ENCODE assay signal across 10 cellular contexts in the genomic region with DNA sequence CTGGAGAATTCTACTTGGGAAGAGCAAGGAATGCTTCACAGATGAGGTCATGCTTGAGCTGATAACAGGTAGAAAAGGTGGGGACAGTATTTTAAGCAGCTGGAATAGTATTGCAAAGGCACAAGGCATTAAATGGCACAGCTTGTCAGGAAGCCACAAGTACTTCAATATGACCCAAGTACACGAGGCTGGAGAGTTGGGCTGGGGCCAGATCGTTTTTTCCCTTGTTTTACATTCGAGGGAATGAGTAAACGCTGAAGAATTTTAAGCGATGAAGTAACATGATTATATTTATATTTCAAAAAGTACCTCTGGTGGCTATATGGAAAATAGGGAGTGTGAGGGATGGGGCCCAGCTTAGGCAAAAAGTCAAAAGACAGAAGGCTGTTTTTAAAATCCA. TPM values are rescaled to one million over a fixed set of nuclear protein-coding genes. Genes with fewer than 3 reads are reported as not detected.
A peak's percentile ranks its signal among the peaks of the same experiment; 100 is the strongest.
DNase-seq lines count a peak whose midpoint lies in the region; ATAC-seq and TF ChIP-seq lines count a peak whose summit lies in the region.
"Had no signal": no experiment of that assay in that cellular context is flagged by ENCODE, and none has a peak within 500 bp of the region (broad histone marks: within the 10 kb centered on the region; RNA-seq: fewer than 3 reads in every experiment).

No MANE protein-coding gene starts in this region.

- DNase-seq in HK-2 (ENCODE audit: unreplicated experiment): peak; percentile 17
- peak; percentile 24 to 87 for DNase-seq in ascending aorta (ENCODE audit: low spot score in 2 of 2)
- peak; percentile 15 for DNase-seq in iPS-NIHi11 (ENCODE audit: low spot score)
- DNase-seq in NCI-H748 treated with DMSO at 0.1 percent for 48 hours (lab: John Stamatoyannopoulos, UW): no peak
- DNase-seq in SKM-1 (lab: John Stamatoyannopoulos, UW; ENCODE audit: unreplicated experiment): no peak
- DNase-seq in WTC11 (ENCODE audit: low spot score): no peak
- DNase-seq: activated CD8-positive, alpha-beta memory T cell treated with anti-CD3 and anti-CD28 coated beads, Interleukin-2, amount 10 ng/mL, durations not matched to agents 7 days and 5 days; CD4-positive, alpha-beta T cell had no signal

- no peaks in the 10 kb centered on the region for H3K36me3 ChIP-seq in ACC112 (ENCODE audit: insufficient read depth, low read length)
- H3K36me3 ChIP-seq in ascending aorta: no peaks in the 10 kb centered on the region

- no peaks in the 10 kb centered on the region for H3K9me3 Mint-ChIP-seq in WTC11
- H3K9me3 Mint-ChIP-seq: CD4-positive, alpha-beta T cell had no signal

- H3K27me3 ChIP-seq in ACC112 (ENCODE audit: insufficient read depth, low read length) (no peaks in the 10 kb centered on the region), ascending aorta (no peaks in the 10 kb centered on the region)

- peaks cover 28% of the 10 kb centered on the region for H3K4me1 ChIP-seq in ACC112 (ENCODE audit: control insufficient read depth, insufficient read depth, low read length, unreplicated experiment)
- H3K4me1 ChIP-seq in ascending aorta: peaks cover 0 to 14% of the 10 kb centered on the region in 2 donors

- TF ChIP-seq CTCF in ascending aorta (IDR thresholded peaks at IDR 0.05) (no peak), WTC11 (IDR thresholded peaks at IDR 0.05) (no peak)

- ATAC-seq in HG02588 (IDR thresholded peaks at IDR 0.05; ENCODE audit: unreplicated experiment): no peak
- no peak for ATAC-seq in WTC11
- ATAC-seq: activated CD8-positive, alpha-beta memory T cell treated with anti-CD3 and anti-CD28 coated beads, Interleukin-2, amount 10 ng/mL, durations not matched to agents 7 days and 5 days had no signal

- no peaks in the 10 kb centered on the region for H3K27me3 Mint-ChIP-seq in WTC11 (ENCODE audit: low read depth)
- H3K27me3 Mint-ChIP-seq: activated CD8-positive, alpha-beta memory T cell treated with anti-CD3 and anti-CD28 coated beads, Interleukin-2, amount 10 ng/mL, durations not matched to agents 7 days and 5 days; CD4-positive, alpha-beta T cell had no signal

- H2AFZ ChIP-seq in ACC112 (ENCODE audit: low read length, unreplicated experiment): no peak overlapping the region

- intact Hi-C loops in ascending aorta (cut with DNase I): no loop called here

- H3K27ac ChIP-seq in ACC112 (ENCODE audit: low read depth, low read length): peak overlapping the region; percentile 24; the same call in 1 of the 2 replicates
- H3K27ac ChIP-seq in ascending aorta: peak overlapping the region; percentile 46 to 51

- no peaks in the 10 kb centered on the region for H3K36me3 Mint-ChIP-seq in WTC11
- H3K36me3 Mint-ChIP-seq: activated CD8-positive, alpha-beta memory T cell treated with anti-CD3 and anti-CD28 coated beads, Interleukin-2, amount 10 ng/mL, durations not matched to agents 7 days and 5 days had no signal

- POLR2A ChIA-PET in WTC11 (lab: Charles Lee): interaction anchor here (1.0 kb wide), 1 partner anchor 13 kb away, joined by 3 read pairs; no protein-coding TSS in a partner anchor

- H3K9me3 ChIP-seq in ascending aorta: no peaks in the 10 kb centered on the region

- no peak overlapping the region for H3K27ac Mint-ChIP-seq in WTC11
- H3K27ac Mint-ChIP-seq: activated CD8-positive, alpha-beta memory T cell treated with anti-CD3 and anti-CD28 coated beads, Interleukin-2, amount 10 ng/mL, durations not matched to agents 7 days and 5 days; CD4-positive, alpha-beta T cell had no signal

- H3K4me3 ChIP-seq in ACC112 (ENCODE audit: low read depth, low read length) (no peak overlapping the region), ascending aorta (no peak overlapping the region)

- H3K79me2 ChIP-seq in ACC112 (ENCODE audit: control insufficient read depth, insufficient read depth, low read length, unreplicated experiment): no peaks in the 10 kb centered on the region

- no peaks in the 10 kb centered on the region for H3K4me1 Mint-ChIP-seq in WTC11

- H3K4me3 Mint-ChIP-seq in WTC11: no peak overlapping the region
- H3K4me3 Mint-ChIP-seq: activated CD8-positive, alpha-beta memory T cell treated with anti-CD3 and anti-CD28 coated beads, Interleukin-2, amount 10 ng/mL, durations not matched to agents 7 days and 5 days; CD4-positive, alpha-beta T cell had no signal

- CTCF ChIA-PET in WTC11 (lab: Charles Lee): no interaction called here

TF ChIP-seq in WTC11, 78 proteins besides CTCF, POLR2A, EP300 and RAD21 (continues in another document):
- TF ChIP-seq ZNF425 (CRISPR knock-in tag; conservative IDR thresholded peaks at IDR 0.05) (no peak), TCF7 (CRISPR knock-in tag; IDR thresholded peaks at IDR 0.05; ENCODE audit: low read depth) (no peak), MAX (CRISPR knock-in tag; IDR thresholded peaks at IDR 0.05) (no peak), ZSCAN18 (CRISPR knock-in tag; IDR thresholded peaks at IDR 0.05) (no peak), ZNF121 (CRISPR knock-in tag; IDR thresholded peaks at IDR 0.05) (no peak), JUN (CRISPR knock-in tag; IDR thresholded peaks at IDR 0.05) (no peak), HMGA2 (CRISPR knock-in tag; IDR thresholded peaks at IDR 0.05) (no peak), NR2C2 (CRISPR knock-in tag; IDR thresholded peaks at IDR 0.05) (no peak), ZNF317 (CRISPR knock-in tag; IDR thresholded peaks at IDR 0.05; ENCODE audit: borderline replicate concordance, low read depth) (no peak), FOXP1 (CRISPR knock-in tag; IDR thresholded peaks at IDR 0.05; ENCODE audit: borderline replicate concordance) (no peak), ZNF423 (CRISPR knock-in tag; IDR thresholded peaks at IDR 0.05) (no peak), NR3C1 (CRISPR knock-in tag; conservative IDR thresholded peaks at IDR 0.05; ENCODE audit: low read depth) (no peak), ATF2 (CRISPR knock-in tag; IDR thresholded peaks at IDR 0.05; ENCODE audit: borderline replicate concordance, low read depth) (no peak)
- TF ChIP-seq, protein P1, sequence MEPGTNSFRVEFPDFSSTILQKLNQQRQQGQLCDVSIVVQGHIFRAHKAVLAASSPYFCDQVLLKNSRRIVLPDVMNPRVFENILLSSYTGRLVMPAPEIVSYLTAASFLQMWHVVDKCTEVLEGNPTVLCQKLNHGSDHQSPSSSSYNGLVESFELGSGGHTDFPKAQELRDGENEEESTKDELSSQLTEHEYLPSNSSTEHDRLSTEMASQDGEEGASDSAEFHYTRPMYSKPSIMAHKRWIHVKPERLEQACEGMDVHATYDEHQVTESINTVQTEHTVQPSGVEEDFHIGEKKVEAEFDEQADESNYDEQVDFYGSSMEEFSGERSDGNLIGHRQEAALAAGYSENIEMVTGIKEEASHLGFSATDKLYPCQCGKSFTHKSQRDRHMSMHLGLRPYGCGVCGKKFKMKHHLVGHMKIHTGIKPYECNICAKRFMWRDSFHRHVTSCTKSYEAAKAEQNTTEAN (CRISPR knock-in tag; IDR thresholded peaks at IDR 0.05): no peak
- TF ChIP-seq, protein P2, sequence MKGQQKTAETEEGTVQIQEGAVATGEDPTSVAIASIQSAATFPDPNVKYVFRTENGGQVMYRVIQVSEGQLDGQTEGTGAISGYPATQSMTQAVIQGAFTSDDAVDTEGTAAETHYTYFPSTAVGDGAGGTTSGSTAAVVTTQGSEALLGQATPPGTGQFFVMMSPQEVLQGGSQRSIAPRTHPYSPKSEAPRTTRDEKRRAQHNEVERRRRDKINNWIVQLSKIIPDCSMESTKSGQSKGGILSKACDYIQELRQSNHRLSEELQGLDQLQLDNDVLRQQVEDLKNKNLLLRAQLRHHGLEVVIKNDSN (CRISPR knock-in tag; IDR thresholded peaks at IDR 0.05): no peak

RNA-seq across cellular contexts. Expression of gene ARID2, which starts 54.9 kb away (rescaled TPM):
- 18.4 TPM for total RNA-seq in ascending aorta
- total RNA-seq in WTC11 (2021): 33.9 to 47.0 TPM (median 38.1 TPM) in 3 replicates

Comparison
In these comparisons a context has a peak if more than half of its experiments do, and no peak if none do; other contexts are left out.
1. DNase-seq: peak in HK-2 (single experiment), ascending aorta (2 of 2) and iPS-NIHi11 (single experiment); none in NCI-H748 treated with DMSO at 0.1 percent for 48 hours (single experiment), SKM-1 (single experiment) and WTC11 (single experiment).